Comparison of ENCODE assay signal across 10 cellular contexts in genomic region chr2:158381978-158382377, GRCh38.
"Had no signal": no experiment of that assay in that cellular context is flagged by ENCODE, and none has a peak within 500 bp of the region (broad histone marks: within the 10 kb centered on the region; RNA-seq: fewer than 3 reads in every experiment).

No MANE protein-coding gene starts in this region.

- FAIRE-seq: H1, H54 had no signal

- H3K4me1 ChIP-seq: HAP-1 had no signal

- H3K4me3 ChIP-seq: GM23248, GM23338, HAP-1 had no signal

- ATAC-seq: GM23338 had no signal

- H3K27ac ChIP-seq: GM23248 had no signal

- H3K9ac ChIP-seq: GM23248 had no signal

- DNase-seq: GM23248, GOT3, H7, H9, HCEC 1CT, HFFc6 had no signal

- H3K9me3 ChIP-seq: HAP-1 had no signal

- H3K36me3 ChIP-seq: HAP-1 had no signal

- H2AFZ ChIP-seq: GM23248, GM23338 had no signal

- H3K4me2 ChIP-seq: GM23338 had no signal
